ENCODE assay signal across 18 cellular contexts in genomic region chr22:27588273-27588672, GRCh38.
DNase-seq lines count a peak whose midpoint lies in the region; ATAC-seq, FAIRE-seq and TF ChIP-seq lines count a peak whose summit lies in the region.
"Had no signal": no experiment of that assay in that cellular context is flagged by ENCODE, and none has a peak within 500 bp of the region (broad histone marks: within the 10 kb centered on the region; RNA-seq: fewer than 3 reads in every experiment).

No MANE protein-coding gene starts in this region.

- no peak overlapping the region for H3K27ac Mint-ChIP-seq in HFFc6
- H3K27ac Mint-ChIP-seq: T-helper 1 cell treated with Interleukin-12 subunit alpha and Interleukin-12 subunit beta and Interleukin-4 antibody, amounts not matched to agents 30 μg/mL and 1 μg/mL, for 36 hours had no signal

- TF ChIP-seq POLR2A in prostate gland (IDR thresholded peaks at IDR 0.05) (no peak), adrenal gland (IDR thresholded peaks at IDR 0.05) (no peak)

- H3K27me3 ChIP-seq in bronchial epithelial cell (ENCODE audit: control insufficient read depth, insufficient read depth, low read length), result no peaks in the 10 kb centered on the region
- no peaks in the 10 kb centered on the region for H3K27me3 ChIP-seq in prostate gland (replicated peaks; ENCODE audit: insufficient read depth)
- H3K27me3 ChIP-seq in adrenal gland, result no peaks in the 10 kb centered on the region
- H3K27me3 ChIP-seq: BLaER1, SJCRH30 had no signal

- H3K4me1 ChIP-seq in prostate gland (replicated peaks) (no peaks in the 10 kb centered on the region), adrenal gland (replicated peaks in 1 of 2) (no peaks in the 10 kb centered on the region)
- H3K4me1 ChIP-seq: HAP-1, SJCRH30 had no signal

- WGBS in prostate gland, result 51% methylated on average over 6 of the region's 6 CpGs
- 88 to 92% (median 90%) methylated on average over 5 to 6 of the region's 6 CpGs for WGBS in adrenal gland, 4 donors

- FAIRE-seq in bronchial epithelial cell (lab: Jason Lieb, UNC), result no peak

- no peaks in the 10 kb centered on the region for H3K9me3 Mint-ChIP-seq in HFFc6
- H3K9me3 Mint-ChIP-seq: T-helper 1 cell treated with Interleukin-12 subunit alpha and Interleukin-12 subunit beta and Interleukin-4 antibody, amounts not matched to agents 30 μg/mL and 1 μg/mL, for 36 hours had no signal

- intact Hi-C loops in prostate gland (cut with DNase I) (no loop called here), adrenal gland (cut with DNase I) (no loop called here)

- H3K36me3 ChIP-seq in bronchial epithelial cell (ENCODE audit: control insufficient read depth, insufficient read depth, low read length) (no peaks in the 10 kb centered on the region), prostate gland (no peaks in the 10 kb centered on the region), adrenal gland (replicated peaks in 1 of 2) (no peaks in the 10 kb centered on the region)
- H3K36me3 ChIP-seq: BLaER1, HAP-1, SJCRH30 had no signal

- H3K27ac ChIP-seq in prostate gland (peak overlapping the region in 1 of 2 donors; percentile 27), adrenal gland (no peak overlapping the region)
- H3K27ac ChIP-seq: BLaER1, SJCRH30 had no signal

- TF ChIP-seq CTCF in bronchial epithelial cell (IDR thresholded peaks at IDR 0.05; ENCODE audit: insufficient read depth, low read length, severe bottlenecking) (no peak), prostate gland (IDR thresholded peaks at IDR 0.05) (peak in 1 of 4 experiments; percentile 10), HFFc6 (IDR thresholded peaks at IDR 0.05) (no peak), adrenal gland (IDR thresholded peaks at IDR 0.05) (no peak)

- H3K4me3 ChIP-seq in bronchial epithelial cell (ENCODE audit: low read depth, low read length) (no peak overlapping the region), prostate gland (no peak overlapping the region), adrenal gland (no peak overlapping the region)
- H3K4me3 ChIP-seq: BLaER1, HAP-1, SJCRH30 had no signal

- H3K36me3 Mint-ChIP-seq in HFFc6 (ENCODE audit: low read depth), result no peaks in the 10 kb centered on the region
- H3K36me3 Mint-ChIP-seq: CD4-positive, alpha-beta memory T cell had no signal

- H3K9me3 ChIP-seq in prostate gland (no peaks in the 10 kb centered on the region), adrenal gland (replicated peaks in 1 of 3) (no peaks in the 10 kb centered on the region)
- H3K9me3 ChIP-seq: BLaER1, HAP-1, SJCRH30 had no signal

- peak; percentile 92 for DNase-seq in DMS153 (lab: John Stamatoyannopoulos, UW)
- peak; percentile 57 for DNase-seq in NCI-H510A (lab: John Stamatoyannopoulos, UW)
- peak; percentile 65 for DNase-seq in bronchial epithelial cell (ENCODE audit: low read depth)
- DNase-seq in prostate gland (ENCODE audit: low spot score), result peak; percentile 74
- DNase-seq in HFFc6, result no peak
- no peak for DNase-seq in adrenal gland
- DNase-seq: CD4-positive, alpha-beta memory T cell; DMS 273 treated with DMSO at 0.1 percent for 48 hours; IMR-90; NCI-H2029; NCI-H2171; NCI-H446 treated with DMSO at 0.1 percent for 48 hours; SJCRH30 had no signal

- no peak overlapping the region for H3K4me3 Mint-ChIP-seq in HFFc6
- H3K4me3 Mint-ChIP-seq: CD4-positive, alpha-beta memory T cell; T-helper 1 cell treated with Interleukin-12 subunit alpha and Interleukin-12 subunit beta and Interleukin-4 antibody, amounts not matched to agents 30 μg/mL and 1 μg/mL, for 36 hours had no signal

- no peaks in the 10 kb centered on the region for H3K4me1 Mint-ChIP-seq in HFFc6 (ENCODE audit: low read depth)
- H3K4me1 Mint-ChIP-seq: CD4-positive, alpha-beta memory T cell had no signal

- ATAC-seq in GM19463 (IDR thresholded peaks at IDR 0.05; ENCODE audit: unreplicated experiment), result no peak
- ATAC-seq in GM21360 (IDR thresholded peaks at IDR 0.05; ENCODE audit: unreplicated experiment), result no peak

- H3K27me3 Mint-ChIP-seq in HFFc6 (ENCODE audit: insufficient read depth), result peaks cover 22% of the 10 kb centered on the region

Comparison
In these comparisons a context has a peak if more than half of its experiments do, and no peak if none do; other contexts are left out.
1. DNase-seq: peak in DMS153 (single experiment), NCI-H510A (single experiment), bronchial epithelial cell (single experiment) and prostate gland (single experiment); none in HFFc6 (single experiment) and adrenal gland (0 of 7).